In genomic region chr5:32172908-32173393, GRCh38 we compare ENCODE assay signal across 8 cellular contexts. TPM values are rescaled to one million over a fixed set of nuclear protein-coding genes. Genes with fewer than 3 reads are reported as not detected.
DNase-seq lines count a peak whose midpoint lies in the region; ATAC-seq and TF ChIP-seq lines count a peak whose summit lies in the region.

No MANE protein-coding gene starts in this region.

- peaks cover 52% of the 10 kb centered on the region for H3K36me3 Mint-ChIP-seq in CD8-positive, alpha-beta T cell

- POLR2A ChIA-PET in CD8-positive, alpha-beta T cell (lab: Charles Lee), result interaction anchor here (0.7 to 1.7 kb wide), 4 partner anchors 16 to 417 kb away, joined by 3 to 4 read pairs (median 3); partner anchors contain the start of gene SUB1

- peak overlapping the region; percentile 90 for H3K9ac ChIP-seq in muscle layer of colon (ENCODE audit: low read length)

- peaks cover 47% of the 10 kb centered on the region for H3K4me1 Mint-ChIP-seq in CD8-positive, alpha-beta T cell (ENCODE audit: low read depth)

- H3K4me1 ChIP-seq in CD8-positive, alpha-beta T cell (ENCODE audit: insufficient read depth, low read length), result peaks cover 24% of the 10 kb centered on the region
- H3K4me1 ChIP-seq in muscle layer of colon (ENCODE audit: insufficient read depth, low read length), result peaks cover 32% of the 10 kb centered on the region

- no peak for TF ChIP-seq CTCF in CD8-positive, alpha-beta T cell (IDR thresholded peaks at IDR 0.05)
- no peak for TF ChIP-seq CTCF in choroid plexus epithelial cell (conservative IDR thresholded peaks at IDR 0.05; ENCODE audit: low read depth, low read length)

- no peak for DNase-seq in CD8-positive, alpha-beta T cell
- no peak for DNase-seq in MG63
- peak; percentile 26 for DNase-seq in choroid plexus epithelial cell (ENCODE audit: low read depth)
- no peak for DNase-seq in NCI-H128 (lab: John Stamatoyannopoulos, UW; ENCODE audit: unreplicated experiment)
- no peak for DNase-seq in SK-N-DZ (ENCODE audit: low spot score)
- DNase-seq in NCI-H187 treated with DMSO at 0.1 percent for 48 hours (lab: John Stamatoyannopoulos, UW), result no peak
- no peak for DNase-seq in KG1 (lab: John Stamatoyannopoulos, UW)

- peak overlapping the region; percentile 97 for H3K27ac ChIP-seq in CD8-positive, alpha-beta T cell (ENCODE audit: low read depth, low read length)
- peak overlapping the region; percentile 99 for H3K27ac ChIP-seq in muscle layer of colon (ENCODE audit: low read depth, low read length)

- H3K9me3 Mint-ChIP-seq in CD8-positive, alpha-beta T cell, result no peaks in the 10 kb centered on the region

- H3K9me3 ChIP-seq in CD8-positive, alpha-beta T cell (ENCODE audit: low read length), result no peaks in the 10 kb centered on the region
- H3K9me3 ChIP-seq in MG63, result no peaks in the 10 kb centered on the region
- H3K9me3 ChIP-seq in muscle layer of colon (ENCODE audit: low read length), result no peaks in the 10 kb centered on the region

- intact Hi-C loops in CD8-positive, alpha-beta T cell (cut with DNase I, micrococcal nuclease), result loop anchor here (5.0 to 10.0 kb wide), 6 partner anchors 36 to 641 kb away; partner anchors contain the start of genes C5orf22 (in 1 of the 2), DROSHA (in 1 of the 2), MTMR12 (in 1 of the 2) and SUB1 (in 1 of the 2)

- peak overlapping the region; percentile 98 for H3K27ac Mint-ChIP-seq in CD8-positive, alpha-beta T cell

- no peaks in the 10 kb centered on the region for H3K27me3 Mint-ChIP-seq in CD8-positive, alpha-beta T cell (ENCODE audit: low read depth)

- H3K4me3 ChIP-seq in CD8-positive, alpha-beta T cell (ENCODE audit: low read depth, low read length), result peak overlapping the region; percentile 94
- H3K4me3 ChIP-seq in MG63, result peak overlapping the region; percentile 98
- peak overlapping the region; percentile 95 for H3K4me3 ChIP-seq in choroid plexus epithelial cell (ENCODE audit: low read depth, low read length)
- peak overlapping the region; percentile 90 to 95 for H3K4me3 ChIP-seq in muscle layer of colon (ENCODE audit: low read depth in 1 of 2, low read length in 2 of 2)

- ATAC-seq in CD8-positive, alpha-beta T cell, result no peak

- CTCF ChIA-PET in CD8-positive, alpha-beta T cell (lab: Charles Lee), result no interaction called here

- H3K27me3 ChIP-seq in CD8-positive, alpha-beta T cell (ENCODE audit: insufficient read depth, low read length), result no peaks in the 10 kb centered on the region
- H3K27me3 ChIP-seq in MG63, result no peaks in the 10 kb centered on the region
- H3K27me3 ChIP-seq in muscle layer of colon (ENCODE audit: control insufficient read depth in 1 of 2, insufficient read depth in 2 of 2, low read length in 2 of 2), result no peaks in the 10 kb centered on the region

- peak overlapping the region; percentile 97 for H3K4me3 Mint-ChIP-seq in CD8-positive, alpha-beta T cell

- peaks cover 13% of the 10 kb centered on the region for H3K36me3 ChIP-seq in CD8-positive, alpha-beta T cell (ENCODE audit: insufficient read depth, low read length)
- H3K36me3 ChIP-seq in MG63, result peaks cover 46% of the 10 kb centered on the region
- H3K36me3 ChIP-seq in muscle layer of colon (ENCODE audit: insufficient read depth, low read length), result peaks cover 15% of the 10 kb centered on the region

RNA-seq across cellular contexts. Expression of gene GOLPH3, which starts 1.2 kb away (rescaled TPM):
- total RNA-seq in CD8-positive, alpha-beta T cell, result 10 to 100 TPM; 48.3 to 51.2 TPM
- total RNA-seq in MG63 (2014; rRNA removed; shearing (Covaris generic); ENCODE audit: low replicate concordance), result 66.2 and 97.8 TPM in 2 replicates
- 44.8 and 59.6 TPM in 2 replicates for polyA plus RNA-seq in SK-N-DZ (2014; cell fraction: cytosol; rRNA removed)
- 14.6 and 26.1 TPM in 2 replicates for polyA plus RNA-seq in SK-N-DZ (2014; cell fraction: nucleus; rRNA removed)
